8 cellular contexts compared by ENCODE assay signal in genomic region chr5:61280205-61280604, GRCh38. TPM values are rescaled to one million over a fixed set of nuclear protein-coding genes. Genes with fewer than 3 reads are reported as not detected.
DNase-seq lines count a peak whose midpoint lies in the region; ATAC-seq and TF ChIP-seq lines count a peak whose summit lies in the region.

No MANE protein-coding gene starts in this region.

- H3K79me2 ChIP-seq in OCI-LY7 (ENCODE audit: insufficient read depth, low read depth, low read length): no peaks in the 10 kb centered on the region

- H3K4me1 ChIP-seq in OCI-LY7 (ENCODE audit: insufficient read depth, low read length, poor library complexity, severe bottlenecking): no peaks in the 10 kb centered on the region

- no peaks in the 10 kb centered on the region for H3K9me3 ChIP-seq in OCI-LY7 (ENCODE audit: low read length)

- H3K36me3 ChIP-seq in OCI-LY7 (ENCODE audit: insufficient read depth, low read length): no peaks in the 10 kb centered on the region

- POLR2A ChIA-PET in OCI-LY7 (lab: Charles Lee): no interaction called here

- intact Hi-C loops in OCI-LY7 (cut with micrococcal nuclease; ENCODE audit: unreplicated experiment): no loop called here

- H3K4me3 ChIP-seq in OCI-LY7 (ENCODE audit: low read depth, low read length, poor library complexity, severe bottlenecking): no peak overlapping the region

- H3K9me2 ChIP-seq in OCI-LY7 (ENCODE audit: insufficient read depth, low read length): no peaks in the 10 kb centered on the region

- no TSS peak for BruUV-seq in OCI-LY7 (replicated peaks; lab: Mats Ljungman, UMichigan)

- no peak for TF ChIP-seq CTCF in OCI-LY7 (conservative IDR thresholded peaks at IDR 0.05; ENCODE audit: low read length)

- CTCF ChIA-PET in OCI-LY7 (lab: Charles Lee; ENCODE audit: unreplicated experiment): no interaction called here

- H3K27ac ChIP-seq in OCI-LY7 (ENCODE audit: low read depth, low read length, poor library complexity, severe bottlenecking): no peak overlapping the region

- peak; percentile 60 for ATAC-seq in HG03108 (IDR thresholded peaks at IDR 0.05; ENCODE audit: unreplicated experiment)
- ATAC-seq in esophagus mucosa: peak; percentile 49

- H4K20me1 ChIP-seq in OCI-LY7 (ENCODE audit: insufficient read depth, low read length): no peaks in the 10 kb centered on the region

- DNase-seq in DMS153 treated with DMSO at 0.1 percent for 48 hours (lab: John Stamatoyannopoulos, UW; ENCODE audit: unreplicated experiment) (peak; percentile 26), NCI-H524 treated with DMSO at 0.1 percent for 48 hours (lab: John Stamatoyannopoulos, UW) (peak; percentile 46), midbrain (lab: John Stamatoyannopoulos, UW) (no peak), OCI-LY7 (ENCODE audit: low spot score) (no peak), COLO829 (ENCODE audit: low spot score) (no peak)
- no peak for DNase-seq in activated effector memory CD4-positive, alpha-beta T cell treated with Interleukin-2 at 50 U/mL for 16 hours

- H2AFZ ChIP-seq in OCI-LY7 (ENCODE audit: low read length): no peak overlapping the region

- no peak overlapping the region for H3K4me2 ChIP-seq in OCI-LY7 (ENCODE audit: low read length)

RNA-seq across cellular contexts. Expression of gene ZSWIM6, which starts 51.9 kb away (rescaled TPM):
- 6.3 TPM for total RNA-seq in esophagus mucosa
- total RNA-seq in OCI-LY7 (2014; rRNA removed; shearing (Covaris generic)): 0.06 TPM in 1 of 2 replicates, not detected in the other
- total RNA-seq in OCI-LY7 (2022): 0.17 and 0.18 TPM in 2 replicates

Comparison
In these comparisons a context has a peak if more than half of its experiments do, and no peak if none do; other contexts are left out.
1. DNase-seq: peak in DMS153 treated with DMSO at 0.1 percent for 48 hours (single experiment) and NCI-H524 treated with DMSO at 0.1 percent for 48 hours (single experiment); none in midbrain (single experiment), OCI-LY7 (single experiment), COLO829 (single experiment) and activated effector memory CD4-positive, alpha-beta T cell treated with Interleukin-2 at 50 U/mL for 16 hours (single experiment).